In genomic region chr19:16351133-16351809, GRCh38 we compare ENCODE assay signal across 13 cellular contexts. TPM values are rescaled to one million over a fixed set of nuclear protein-coding genes. Genes with fewer than 3 reads are reported as not detected.
DNase-seq lines count a peak whose midpoint lies in the region; ATAC-seq, FAIRE-seq and TF ChIP-seq lines count a peak whose summit lies in the region.
"Had no signal": no experiment of that assay in that cellular context is flagged by ENCODE, and none has a peak within 500 bp of the region (broad histone marks: within the 10 kb centered on the region; RNA-seq: fewer than 3 reads in every experiment).

No MANE protein-coding gene starts in this region.

- DNase-seq in AG08395 (ENCODE audit: low spot score) (peak; percentile 62), GM12891 (ENCODE audit: insufficient read length, low spot score) (no peak), T-cell (no peak), glomerular visceral epithelial cell (ENCODE audit: extremely low spot score) (peak; percentile 18), PC-9 (no peak), NCI-H1048 (lab: John Stamatoyannopoulos, UW) (no peak)
- DNase-seq: activated CD4-positive, alpha-beta T cell treated with anti-CD3 and anti-CD28 coated beads, Interleukin-2, amount 50 U/mL, for 1 hour; CD8-positive, alpha-beta memory T cell; MV-4-11; NCI-H345; thyroid gland had no signal

- H3K9me2 ChIP-seq in PC-9 (ENCODE audit: insufficient read depth), result no peaks in the 10 kb centered on the region

- intact Hi-C loops in PC-9 (cut with micrococcal nuclease; ENCODE audit: unreplicated experiment), result no loop called here

- ATAC-seq in T-cell (replicated peaks in 1 of 4) (peak; percentile 54 to 72 (median 64)), HG02759 (IDR thresholded peaks at IDR 0.05; ENCODE audit: unreplicated experiment) (no peak), GM21360 (IDR thresholded peaks at IDR 0.05; ENCODE audit: unreplicated experiment) (no peak)

- H3K27ac ChIP-seq in PC-9, result no peak overlapping the region
- H3K27ac ChIP-seq: thyroid gland had no signal

- H3K4me3 Mint-ChIP-seq in T-cell, result peak overlapping the region; percentile 39 to 67 (median 67)

- no TSS peak for BruUV-seq in PC-9 (replicated peaks; lab: Mats Ljungman, UMichigan)

- H4K20me1 ChIP-seq in PC-9 (ENCODE audit: insufficient read depth), result no peaks in the 10 kb centered on the region

- no peaks in the 10 kb centered on the region for H3K9me3 Mint-ChIP-seq in T-cell
- H3K9me3 Mint-ChIP-seq: CD8-positive, alpha-beta memory T cell had no signal

- H3K4me2 ChIP-seq in PC-9, result no peak overlapping the region

- H3K27me3 Mint-ChIP-seq in T-cell, result no peaks in the 10 kb centered on the region
- H3K27me3 Mint-ChIP-seq: CD8-positive, alpha-beta memory T cell had no signal

- H3K9me3 ChIP-seq in PC-9 (ENCODE audit: insufficient read depth, low read depth), result no peaks in the 10 kb centered on the region
- H3K9me3 ChIP-seq: thyroid gland had no signal

- H3F3A ChIP-seq in PC-9 (ENCODE audit: insufficient read depth, low read depth), result peaks cover 5% of the 10 kb centered on the region; the same call in 1 of the 2 replicates

- POLR2A ChIA-PET in T-cell (lab: Charles Lee), result interaction anchor here (0.5 to 1.0 kb wide), 8 partner anchors 12 to 1756 kb away, joined by 3 to 13 read pairs (median 5); no protein-coding TSS in a partner anchor
- POLR2A ChIA-PET in PC-9 (lab: Charles Lee; ENCODE audit: unreplicated experiment), result interaction anchor here (0.6 kb wide), 1 partner anchor 678 kb away, joined by 3 read pairs; the partner anchor contains the start of gene CYP4F12

- H3K79me2 ChIP-seq in PC-9 (ENCODE audit: low read depth), result no peaks in the 10 kb centered on the region

- H3K36me3 Mint-ChIP-seq in T-cell, result peaks cover 6% of the 10 kb centered on the region

- no peak overlapping the region for H2AFZ ChIP-seq in PC-9

- TF ChIP-seq CTCF in PC-9 (conservative IDR thresholded peaks at IDR 0.05), result no peak

- no peaks in the 10 kb centered on the region for H3K36me3 ChIP-seq in PC-9 (ENCODE audit: low read depth)
- H3K36me3 ChIP-seq: thyroid gland had no signal

- CTCF ChIA-PET in T-cell (lab: Charles Lee) (interaction anchor here (0.6 to 0.9 kb wide), 3 partner anchors 13 to 99 kb away, joined by 3 to 5 read pairs (median 4); no protein-coding TSS in a partner anchor), PC-9 (lab: Charles Lee) (interaction anchor here (0.6 kb wide), 1 partner anchor 1687 kb away, joined by 7 read pairs; no protein-coding TSS in a partner anchor)

- peak; percentile 5 for FAIRE-seq in GM12891 (lab: Jason Lieb, UNC)

- H3K4me1 ChIP-seq in PC-9 (replicated peaks; ENCODE audit: insufficient read depth), result no peaks in the 10 kb centered on the region

- H3K27ac Mint-ChIP-seq in T-cell, result peak overlapping the region; percentile 85 to 86

- H3K4me1 Mint-ChIP-seq in T-cell, result peaks cover 43 to 58% (median 48%) of the 10 kb centered on the region in 3 donors

- TF ChIP-seq POLR2A in GM12891 (IDR thresholded peaks at IDR 0.05; ENCODE audit: low read depth, low read length), result no peak

- H3K27me3 ChIP-seq in PC-9 (ENCODE audit: insufficient read depth, low read depth), result no peaks in the 10 kb centered on the region
- H3K27me3 ChIP-seq: thyroid gland had no signal

- H3K4me3 ChIP-seq in PC-9, result no peak overlapping the region
- H3K4me3 ChIP-seq: thyroid gland had no signal

TF ChIP-seq in GM12891, 5 proteins besides CTCF, POLR2A, EP300 and RAD21:
- TF ChIP-seq PAX5 (IDR thresholded peaks at IDR 0.05; ENCODE audit: insufficient read depth, low read length, severe bottlenecking) (no peak), POU2F2 (IDR thresholded peaks at IDR 0.05; ENCODE audit: low read depth, low read length) (peak; percentile 89; the same call in 1 of the 2 replicates)

RNA-seq across cellular contexts. Expression of gene KLF2, which starts 26.6 kb away (rescaled TPM):
- 4.0 TPM for polyA plus RNA-seq in GM12891 (2012; ENCODE audit: low read depth, missing spikeins)
- total RNA-seq in T-cell (100 to 1,000 TPM; 612 to 721 (median 621) TPM), PC-9 (2021) (1.6 and 2.0 TPM in 2 replicates)

Comparison
In these comparisons a context has a peak if more than half of its experiments do, and no peak if none do; other contexts are left out.
1. DNase-seq: peak in AG08395 (single experiment) and glomerular visceral epithelial cell (single experiment); none in GM12891 (single experiment), T-cell (0 of 34), PC-9 (0 of 2) and NCI-H1048 (single experiment).
2. ATAC-seq: peak in T-cell (4 of 4); none in HG02759 (single experiment) and GM21360 (single experiment).
3. RNA of gene KLF2, which starts 26.6 kb away (total RNA-seq): 612 to 721 TPM in T-cell; 1.6 to 2.0 TPM in PC-9; every median in the first group is over 100 times any median in the second.